ENCODE assay signal across 2 cellular contexts in the genomic region with DNA sequence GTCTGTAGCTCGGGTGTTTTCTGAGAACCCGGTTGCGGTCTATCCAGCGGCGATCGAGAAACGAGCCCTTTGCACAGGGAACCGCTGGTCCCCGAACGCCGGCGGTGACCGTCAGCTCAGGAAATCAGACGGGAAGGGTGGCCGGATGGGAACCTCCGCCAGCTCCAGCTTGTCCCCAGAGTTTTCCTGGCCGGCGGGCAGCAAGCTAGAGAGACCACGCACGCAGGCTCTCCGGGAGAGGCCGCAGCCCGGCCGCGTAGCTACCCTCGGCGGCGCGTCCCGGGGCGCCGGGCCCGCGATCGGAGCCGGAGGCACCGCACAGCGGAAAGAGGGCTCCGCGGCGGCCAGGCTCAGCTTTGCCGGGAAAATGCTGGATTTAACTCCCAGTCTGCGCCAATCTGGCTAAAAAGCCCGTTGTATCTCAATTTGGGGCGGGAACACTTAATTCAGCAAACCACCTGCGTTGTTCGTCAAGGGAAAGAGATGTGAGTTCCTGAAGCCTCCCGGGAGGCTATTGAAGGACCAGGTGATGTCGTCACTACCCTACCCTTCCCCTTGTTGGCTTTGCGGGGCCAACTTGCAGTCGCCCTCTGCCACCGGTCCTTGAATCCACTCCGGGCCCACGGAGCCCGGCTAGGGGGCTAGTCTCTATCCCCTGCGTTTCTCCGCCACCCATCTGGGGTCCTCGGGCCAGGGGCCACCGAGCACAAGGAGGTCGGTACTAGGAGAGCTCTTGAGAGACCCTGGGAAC.
TF ChIP-seq lines count a peak whose summit lies in the region.

No MANE protein-coding gene starts in this region.

TF ChIP-seq in WTC11, 78 proteins besides CTCF, POLR2A, EP300 and RAD21:
- TF ChIP-seq FOXP1 (CRISPR knock-in tag; IDR thresholded peaks at IDR 0.05; ENCODE audit: borderline replicate concordance) (peak; percentile 17; the same call in 1 of the 2 replicates), SMAD3 (CRISPR knock-in tag; IDR thresholded peaks at IDR 0.05; ENCODE audit: borderline replicate concordance) (0 out of 2 replicates have a peak, but pooled peaks have one; percentile 12), IRF1 (CRISPR knock-in tag; IDR thresholded peaks at IDR 0.05) (no peak), MAX (CRISPR knock-in tag; IDR thresholded peaks at IDR 0.05) (peak; percentile 40), RORB (CRISPR knock-in tag; IDR thresholded peaks at IDR 0.05) (no peak), MYBL2 (CRISPR knock-in tag; IDR thresholded peaks at IDR 0.05) (0 out of 2 replicates have a peak, but pooled peaks have one; percentile 28), AR (CRISPR knock-in tag; IDR thresholded peaks at IDR 0.05) (no peak), JUN (CRISPR knock-in tag; IDR thresholded peaks at IDR 0.05) (0 out of 2 replicates have a peak, but pooled peaks have one; percentile 46), E2F5 (CRISPR knock-in tag; IDR thresholded peaks at IDR 0.05) (peak; percentile 34; the same call in 1 of the 2 replicates)
- TF ChIP-seq, protein P1, sequence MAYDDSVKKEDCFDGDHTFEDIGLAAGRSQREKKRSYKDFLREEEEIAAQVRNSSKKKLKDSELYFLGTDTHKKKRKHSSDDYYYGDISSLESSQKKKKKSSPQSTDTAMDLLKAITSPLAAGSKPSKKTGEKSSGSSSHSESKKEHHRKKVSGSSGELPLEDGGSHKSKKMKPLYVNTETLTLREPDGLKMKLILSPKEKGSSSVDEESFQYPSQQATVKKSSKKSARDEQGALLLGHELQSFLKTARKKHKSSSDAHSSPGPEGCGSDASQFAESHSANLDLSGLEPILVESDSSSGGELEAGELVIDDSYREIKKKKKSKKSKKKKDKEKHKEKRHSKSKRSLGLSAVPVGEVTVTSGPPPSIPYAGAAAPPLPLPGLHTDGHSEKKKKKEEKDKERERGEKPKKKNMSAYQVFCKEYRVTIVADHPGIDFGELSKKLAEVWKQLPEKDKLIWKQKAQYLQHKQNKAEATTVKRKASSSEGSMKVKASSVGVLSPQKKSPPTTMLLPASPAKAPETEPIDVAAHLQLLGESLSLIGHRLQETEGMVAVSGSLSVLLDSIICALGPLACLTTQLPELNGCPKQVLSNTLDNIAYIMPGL (CRISPR knock-in tag; IDR thresholded peaks at IDR 0.05): peak; percentile 73; the same call in 1 of the 2 replicates
- TF ChIP-seq, protein P2, sequence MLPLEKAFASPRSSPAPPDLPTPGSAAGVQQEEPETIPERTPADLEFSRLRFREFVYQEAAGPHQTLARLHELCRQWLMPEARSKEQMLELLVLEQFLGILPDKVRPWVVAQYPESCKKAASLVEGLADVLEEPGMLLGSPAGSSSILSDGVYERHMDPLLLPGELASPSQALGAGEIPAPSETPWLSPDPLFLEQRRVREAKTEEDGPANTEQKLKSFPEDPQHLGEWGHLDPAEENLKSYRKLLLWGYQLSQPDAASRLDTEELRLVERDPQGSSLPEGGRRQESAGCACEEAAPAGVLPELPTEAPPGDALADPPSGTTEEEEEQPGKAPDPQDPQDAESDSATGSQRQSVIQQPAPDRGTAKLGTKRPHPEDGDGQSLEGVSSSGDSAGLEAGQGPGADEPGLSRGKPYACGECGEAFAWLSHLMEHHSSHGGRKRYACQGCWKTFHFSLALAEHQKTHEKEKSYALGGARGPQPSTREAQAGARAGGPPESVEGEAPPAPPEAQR (CRISPR knock-in tag; IDR thresholded peaks at IDR 0.05): no peak

TF ChIP-seq in endothelial cell of umbilical vein, 7 proteins besides CTCF, POLR2A, EP300 and RAD21:
- no peak for TF ChIP-seq JUN (IDR thresholded peaks at IDR 0.05; ENCODE audit: borderline replicate concordance, insufficient read depth, insufficient read length, low read depth)
- TF ChIP-seq EZH2 (IDR thresholded peaks at IDR 0.05; ENCODE audit: borderline replicate concordance, low read depth, low read length, severe bottlenecking): no peak
- TF ChIP-seq POLR2AphosphoS5 (IDR thresholded peaks at IDR 0.05; ENCODE audit: insufficient read depth, low read depth, low read length): no peak
- TF ChIP-seq FOS (IDR thresholded peaks at IDR 0.05; ENCODE audit: borderline replicate concordance, insufficient read depth, low read length): no peak
- TF ChIP-seq GATA2 (IDR thresholded peaks at IDR 0.05; ENCODE audit: insufficient read depth, insufficient read length, low read depth, low read length): no peak
- no peak for TF ChIP-seq MAX (IDR thresholded peaks at IDR 0.05; ENCODE audit: insufficient read depth, insufficient read length)
- no peak for TF ChIP-seq MYC (IDR thresholded peaks at IDR 0.05; ENCODE audit: low read depth, low read length)
